ENCODE assay signal across 24 cellular contexts in the genomic region with DNA sequence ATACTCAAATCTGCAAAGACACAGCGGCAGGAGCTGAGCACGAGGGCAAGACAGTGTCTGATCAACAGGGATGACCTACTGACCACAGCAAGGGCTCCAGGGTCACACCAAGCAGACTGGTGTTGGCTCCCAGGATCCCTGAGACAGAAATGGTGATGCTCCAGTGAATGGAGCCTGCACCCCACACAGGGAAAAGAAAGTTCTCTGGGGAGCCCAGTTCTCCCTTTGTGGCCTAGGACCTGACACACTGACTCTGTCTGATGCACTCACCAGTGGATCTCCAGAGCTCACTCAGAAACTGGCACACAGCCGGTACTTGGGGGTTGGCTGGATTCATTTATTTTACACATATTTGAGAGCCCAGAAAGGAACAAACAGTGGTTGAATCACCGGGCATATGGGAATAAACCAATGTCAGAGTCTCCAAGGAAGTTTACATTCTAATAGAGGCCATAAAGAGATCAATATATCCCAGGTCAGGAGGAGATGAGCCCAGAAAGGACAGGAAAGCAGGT.
"Had no signal": no experiment of that assay in that cellular context is flagged by ENCODE, and none has a peak within 500 bp of the region (broad histone marks: within the 10 kb centered on the region; RNA-seq: fewer than 3 reads in every experiment).

No MANE protein-coding gene starts in this region.

- H3K9me3 Mint-ChIP-seq: activated CD4-positive, alpha-beta memory T cell treated with anti-CD3 and anti-CD28 coated beads, Interleukin-2, amount 10 ng/mL, durations not matched to agents 7 days and 5 days; activated naive CD4-positive, alpha-beta T cell treated with anti-CD3 and anti-CD28 coated beads for 36 hours; activated T-helper 17 cell treated with anti-CD3 and anti-CD28 coated beads, Interleukin-2, amount 50 U/mL, for 72 hours; T-cell had no signal

- H3K36me3 ChIP-seq: WERI-Rb-1 had no signal

- H3K4me1 Mint-ChIP-seq: activated CD4-positive, alpha-beta memory T cell treated with anti-CD3 and anti-CD28 coated beads, Interleukin-2, amount 10 ng/mL, durations not matched to agents 7 days and 5 days; activated CD4-positive, alpha-beta T cell treated with anti-CD3 and anti-CD28 coated beads for 36 hours; activated T-helper 17 cell treated with anti-CD3 and anti-CD28 coated beads, Interleukin-2, amount 50 U/mL, for 72 hours; T-cell had no signal

- H3K36me3 Mint-ChIP-seq: activated naive CD8-positive, alpha-beta T cell; T-cell had no signal

- ATAC-seq: activated CD4-positive, alpha-beta T cell treated with anti-CD3 and anti-CD28 coated beads for 36 hours; activated T-helper 17 cell treated with anti-CD3 and anti-CD28 coated beads, Interleukin-2, amount 50 U/mL, for 72 hours; T-cell had no signal

- H3K4me3 Mint-ChIP-seq: activated CD4-positive, alpha-beta memory T cell treated with anti-CD3 and anti-CD28 coated beads, Interleukin-2, amount 10 ng/mL, durations not matched to agents 7 days and 5 days; activated CD4-positive, alpha-beta T cell treated with anti-CD3 and anti-CD28 coated beads for 36 hours; activated naive CD4-positive, alpha-beta T cell treated with anti-CD3 and anti-CD28 coated beads for 36 hours; activated naive CD8-positive, alpha-beta T cell; activated T-helper 17 cell treated with anti-CD3 and anti-CD28 coated beads, Interleukin-2, amount 50 U/mL, for 72 hours; T-cell had no signal

- DNase-seq: activated CD4-positive, alpha-beta memory T cell treated with anti-CD3 and anti-CD28 coated beads, Interleukin-2, amount 10 ng/mL, durations not matched to agents 7 days and 5 days; activated CD4-positive, alpha-beta T cell treated with anti-CD3 and anti-CD28 coated beads for 36 hours; activated CD4-positive, alpha-beta T cell treated with anti-CD3 and anti-CD28 coated beads, Interleukin-2, amount 50 U/mL, for 1 hour; activated gamma-delta T cell; activated naive CD4-positive, alpha-beta T cell treated with anti-CD3 and anti-CD28 coated beads for 36 hours; activated T-cell treated with anti-CD3 and anti-CD28 coated beads for 4 hours; activated T-cell treated with anti-CD3 and anti-CD28 coated beads, Interleukin-2, amount 50 U/mL, for 48 hours; caudate nucleus; MV-4-11; NCI-H1092 treated with DMSO at 0.1 percent for 48 hours; NCI-H1436; NCI-H1694 treated with DMSO at 0.1 percent for 48 hours; NCI-H2029 treated with DMSO at 0.1 percent for 48 hours; NCI-H345; NCI-H510A; NCI-H526 treated with DMSO at 0.1 percent for 48 hours; NCI-H82; SIG-M5; T-cell; T-helper 2 cell; T1000; WERI-Rb-1 had no signal

- H3K27ac Mint-ChIP-seq: activated CD4-positive, alpha-beta memory T cell treated with anti-CD3 and anti-CD28 coated beads, Interleukin-2, amount 10 ng/mL, durations not matched to agents 7 days and 5 days; activated CD4-positive, alpha-beta T cell treated with anti-CD3 and anti-CD28 coated beads for 36 hours; activated naive CD4-positive, alpha-beta T cell treated with anti-CD3 and anti-CD28 coated beads for 36 hours; activated naive CD8-positive, alpha-beta T cell; activated T-helper 17 cell treated with anti-CD3 and anti-CD28 coated beads, Interleukin-2, amount 50 U/mL, for 72 hours; T-cell had no signal
